ENCODE assay signal across 9 cellular contexts in genomic region chr3:146160233-146160963, GRCh38. TPM values are rescaled to one million over a fixed set of nuclear protein-coding genes. Genes with fewer than 3 reads are reported as not detected.
DNase-seq lines count a peak whose midpoint lies in the region; ATAC-seq and TF ChIP-seq lines count a peak whose summit lies in the region.
"Had no signal": no experiment of that assay in that cellular context is flagged by ENCODE, and none has a peak within 500 bp of the region (broad histone marks: within the 10 kb centered on the region; RNA-seq: fewer than 3 reads in every experiment).

No MANE protein-coding gene starts in this region.

- H2BK5ac ChIP-seq in trophoblast cell (ENCODE audit: low read depth, low read length, poor library complexity) = peak overlapping the region; percentile 90

- intact Hi-C loops in activated CD4-positive, alpha-beta T cell treated with anti-CD3 and anti-CD28 coated beads for 36 hours (cut with DNase I, micrococcal nuclease) = no loop called here
- intact Hi-C loops in right cardiac atrium (cut with DNase I) = no loop called here

- H3K27me3 Mint-ChIP-seq in activated CD4-positive, alpha-beta T cell treated with anti-CD3 and anti-CD28 coated beads for 36 hours = peaks cover 49% of the 10 kb centered on the region

- no peak overlapping the region for H3K27ac Mint-ChIP-seq in activated CD4-positive, alpha-beta T cell treated with anti-CD3 and anti-CD28 coated beads for 36 hours

- under 1% methylated on average over 37 of the region's 37 CpGs for WGBS in right cardiac atrium
- no CpG with 5 or more reads among the region's 37 CpGs for WGBS in trophoblast cell (ENCODE audit: extremely low coverage, insufficient coverage, insufficient read length)

- peak overlapping the region; percentile 90 for H4K8ac ChIP-seq in trophoblast cell (ENCODE audit: low read depth, low read length)

- H3K9me3 ChIP-seq in right cardiac atrium (ENCODE audit: control insufficient read depth, low read length) = no peaks in the 10 kb centered on the region
- H3K9me3 ChIP-seq in trophoblast cell (ENCODE audit: insufficient read depth, low read depth, low read length) = no peaks in the 10 kb centered on the region

- peak overlapping the region; percentile 95 for H3K14ac ChIP-seq in trophoblast cell (ENCODE audit: low read length)

- peak; percentile 69 for ATAC-seq in activated CD4-positive, alpha-beta T cell treated with anti-CD3 and anti-CD28 coated beads for 36 hours
- ATAC-seq in HG03045 (IDR thresholded peaks at IDR 0.05; ENCODE audit: unreplicated experiment) (peak; percentile 31), right cardiac atrium (peak; percentile 64 to 81)

- H3K27ac ChIP-seq in right cardiac atrium (ENCODE audit: low read length) = peak overlapping the region; percentile 98
- peak overlapping the region; percentile 91 for H3K27ac ChIP-seq in trophoblast cell (ENCODE audit: low read depth, low read length)

- H3K36me3 ChIP-seq in trophoblast cell (ENCODE audit: control insufficient read depth in 1 of 2, insufficient read depth in 2 of 2, low read length in 2 of 2) = no peaks in the 10 kb centered on the region

- H3K9ac ChIP-seq in trophoblast cell (ENCODE audit: low read length) = peak overlapping the region; percentile 78

- H3K27me3 ChIP-seq in right cardiac atrium (ENCODE audit: control insufficient read depth, insufficient read depth) = no peaks in the 10 kb centered on the region
- H3K27me3 ChIP-seq in trophoblast cell (ENCODE audit: insufficient read depth, low read length) = no peaks in the 10 kb centered on the region

- CTCF ChIA-PET in activated CD4-positive, alpha-beta T cell treated with anti-CD3 and anti-CD28 coated beads for 36 hours (lab: Charles Lee) = interaction anchor here (1.0 kb wide), 1 partner anchor 10 kb away, joined by 3 read pairs; no protein-coding TSS in a partner anchor

- peak overlapping the region; percentile 81 for H3K4ac ChIP-seq in trophoblast cell (ENCODE audit: low read depth, low read length)

- no peaks in the 10 kb centered on the region for H3K36me3 Mint-ChIP-seq in activated CD4-positive, alpha-beta T cell treated with anti-CD3 and anti-CD28 coated beads for 36 hours (ENCODE audit: low read depth)

- H3K4me2 ChIP-seq in trophoblast cell (ENCODE audit: low read length) = peak overlapping the region; percentile 83

- peak overlapping the region; percentile 92 for H3K18ac ChIP-seq in trophoblast cell (ENCODE audit: low read length)

- peaks cover 15% of the 10 kb centered on the region for H3K4me1 Mint-ChIP-seq in activated CD4-positive, alpha-beta T cell treated with anti-CD3 and anti-CD28 coated beads for 36 hours

- H2BK120ac ChIP-seq in trophoblast cell (ENCODE audit: insufficient read depth, low read length, poor library complexity) = peak overlapping the region; percentile 80

- in situ Hi-C loops in astrocyte of the cerebellum (cut with HindIII; ENCODE audit: low sequenced_read_pairs) = no loop called here

- no peak overlapping the region for H3K23ac ChIP-seq in trophoblast cell (ENCODE audit: low read length)

- H2AFZ ChIP-seq in trophoblast cell (ENCODE audit: insufficient read depth, low read length, poor library complexity) = peak overlapping the region; percentile 89

- peak overlapping the region; percentile 86 for H4K91ac ChIP-seq in trophoblast cell (ENCODE audit: low read depth, low read length)

- H3K4me1 ChIP-seq in right cardiac atrium (ENCODE audit: control insufficient read depth, insufficient read depth, low read length) (no peaks in the 10 kb centered on the region), trophoblast cell (ENCODE audit: control insufficient read depth in 1 of 2, insufficient read depth in 2 of 2, low read length in 2 of 2) (peaks cover 8 to 16% of the 10 kb centered on the region in 2 experiments)

- peak overlapping the region; percentile 56 for H3K4me3 Mint-ChIP-seq in activated CD4-positive, alpha-beta T cell treated with anti-CD3 and anti-CD28 coated beads for 36 hours

- H4K12ac ChIP-seq in trophoblast cell (ENCODE audit: low read depth, low read length) = peak overlapping the region; percentile 80

- H2BK12ac ChIP-seq in trophoblast cell (ENCODE audit: low read length) = peak overlapping the region; percentile 68

- H3K79me1 ChIP-seq in trophoblast cell (ENCODE audit: low read length) = peaks cover 19% of the 10 kb centered on the region

- DNase-seq in activated CD4-positive, alpha-beta T cell treated with anti-CD3 and anti-CD28 coated beads for 36 hours = peak; percentile 53
- no peak for DNase-seq in activated CD4-positive, alpha-beta T cell treated with anti-CD3 and anti-CD28 coated beads for 4 hours
- DNase-seq in NCI-H774 (lab: John Stamatoyannopoulos, UW) = peak; percentile 84
- peak; percentile 85 for DNase-seq in astrocyte of the cerebellum (ENCODE audit: low read depth)
- peak; percentile 67 to 79 (median 74) for DNase-seq in right cardiac atrium
- peak; percentile 48 to 61 for DNase-seq in trophoblast cell
- DNase-seq in RPMI8226 = no peak
- DNase-seq: DND-41 had no signal

- TF ChIP-seq CTCF in astrocyte of the cerebellum (IDR thresholded peaks at IDR 0.05; ENCODE audit: low read depth, low read length, missing control alignments) = peak; percentile 86

- H3K4me3 ChIP-seq in astrocyte of the cerebellum (ENCODE audit: low read depth, low read length) = peak overlapping the region; percentile 77
- peak overlapping the region; percentile 74 for H3K4me3 ChIP-seq in right cardiac atrium (ENCODE audit: low read length)
- peak overlapping the region; percentile 84 for H3K4me3 ChIP-seq in trophoblast cell (ENCODE audit: low read depth, low read length)

- H3K79me2 ChIP-seq in trophoblast cell (ENCODE audit: control insufficient read depth, insufficient read depth, low read length, poor library complexity) = peaks cover 12% of the 10 kb centered on the region

- H2AK5ac ChIP-seq in trophoblast cell (ENCODE audit: low read length) = peak overlapping the region; percentile 7

- H3K9me3 Mint-ChIP-seq in activated CD4-positive, alpha-beta T cell treated with anti-CD3 and anti-CD28 coated beads for 36 hours (ENCODE audit: low read depth) = no peaks in the 10 kb centered on the region

- POLR2A ChIA-PET in activated CD4-positive, alpha-beta T cell treated with anti-CD3 and anti-CD28 coated beads for 36 hours (lab: Charles Lee) = no interaction called here

RNA-seq across cellular contexts. Expression of gene PLOD2, which starts 0.6 kb away (rescaled TPM):
- 1 to 10 TPM; 1.1 to 1.3 TPM for total RNA-seq in activated CD4-positive, alpha-beta T cell treated with anti-CD3 and anti-CD28 coated beads for 36 hours
- total RNA-seq in right cardiac atrium = 10 to 100 TPM; 26.8 to 30.8 (median 30.5) TPM
- polyA plus RNA-seq in right cardiac atrium = 20.3 TPM
- 110 and 115 TPM in 2 replicates for polyA plus RNA-seq in trophoblast cell (2013)

Comparison
In these comparisons a context has a peak if more than half of its experiments do, and no peak if none do; other contexts are left out.
1. DNase-seq: peak in activated CD4-positive, alpha-beta T cell treated with anti-CD3 and anti-CD28 coated beads for 36 hours (single experiment), NCI-H774 (single experiment), astrocyte of the cerebellum (single experiment), right cardiac atrium (3 of 3) and trophoblast cell (2 of 2); none in activated CD4-positive, alpha-beta T cell treated with anti-CD3 and anti-CD28 coated beads for 4 hours (0 of 2) and RPMI8226 (single experiment).
2. RNA of gene PLOD2, which starts 0.6 kb away (total RNA-seq): 26.8 to 30.8 TPM in right cardiac atrium; 1.1 to 1.3 TPM in activated CD4-positive, alpha-beta T cell treated with anti-CD3 and anti-CD28 coated beads for 36 hours; every median in the first group is over 10 times any median in the second.
3. Peak in every context shown above with its lines, with median percentiles within 50 percentile points of each other: ATAC-seq and H3K4me3 ChIP-seq.